Comparison of ENCODE assay signal across 15 cellular contexts in genomic region chr16:69435977-69436729, GRCh38. TPM values are rescaled to one million over a fixed set of nuclear protein-coding genes. Genes with fewer than 3 reads are reported as not detected.
DNase-seq lines count a peak whose midpoint lies in the region; ATAC-seq and FAIRE-seq lines count a peak whose summit lies in the region.
"Had no signal": no experiment of that assay in that cellular context is flagged by ENCODE, and none has a peak within 500 bp of the region (broad histone marks: within the 10 kb centered on the region; RNA-seq: fewer than 3 reads in every experiment).

No MANE protein-coding gene starts in this region.

- 48 to 67% (median 63%) methylated on average over 7 of the region's 7 CpGs for WGBS in small intestine, 3 donors

- no peaks in the 10 kb centered on the region for H3K9me3 ChIP-seq in small intestine (ENCODE audit: control insufficient read depth, low read depth)
- H3K9me3 ChIP-seq: thoracic aorta had no signal

- peaks cover 2 to 3% of the 10 kb centered on the region in 2 donors for H3K36me3 ChIP-seq in small intestine (ENCODE audit: control insufficient read depth in 2 of 2, insufficient read depth in 2 of 2, low read length in 2 of 2)

- no peaks in the 10 kb centered on the region for H3K27me3 ChIP-seq in small intestine (ENCODE audit: control insufficient read depth in 2 of 2, insufficient read depth in 2 of 2, low read length in 2 of 2)

- H3K4me1 ChIP-seq in small intestine (ENCODE audit: control insufficient read depth in 2 of 2, insufficient read depth in 1 of 2, low read depth in 1 of 2, low read length in 1 of 2): peaks cover 3 to 8% of the 10 kb centered on the region in 2 donors

- H3K27ac ChIP-seq in small intestine (ENCODE audit: low read depth in 1 of 2, low read length in 1 of 2): peak overlapping the region in 1 of 2 donors; percentile 11
- H3K27ac ChIP-seq: GM23248, SK-N-MC, thoracic aorta had no signal

- no peak overlapping the region for H3K4me3 Mint-ChIP-seq in activated naive CD4-positive, alpha-beta T cell treated with anti-CD3 and anti-CD28 coated beads, Interleukin-2, amount 50 U/mL, for 24 hours
- H3K4me3 Mint-ChIP-seq: activated CD4-positive, alpha-beta memory T cell treated with anti-CD3 and anti-CD28 coated beads for 36 hours had no signal

- DNase-seq in activated naive CD4-positive, alpha-beta T cell (lab: John Stamatoyannopoulos, UW): no peak
- peak; percentile 38 for DNase-seq in MV-4-11 (lab: John Stamatoyannopoulos, UW)
- peak; percentile 28 for DNase-seq in dermis blood vessel endothelial cell
- DNase-seq in small intestine: peak; percentile 35
- no peak for DNase-seq in SW 1271 (lab: John Stamatoyannopoulos, UW)
- DNase-seq: activated CD4-positive, alpha-beta memory T cell treated with anti-CD3 and anti-CD28 coated beads for 36 hours; GM23248; KG1; mesenchymal stem cell; NCI-H446 had no signal

- peak overlapping the region; percentile 80 for H3K27ac Mint-ChIP-seq in activated naive CD4-positive, alpha-beta T cell treated with anti-CD3 and anti-CD28 coated beads, Interleukin-2, amount 50 U/mL, for 24 hours
- H3K27ac Mint-ChIP-seq: activated CD4-positive, alpha-beta memory T cell treated with anti-CD3 and anti-CD28 coated beads for 36 hours had no signal

- no peaks in the 10 kb centered on the region for H3K9me3 Mint-ChIP-seq in activated naive CD4-positive, alpha-beta T cell treated with anti-CD3 and anti-CD28 coated beads, Interleukin-2, amount 50 U/mL, for 24 hours
- H3K9me3 Mint-ChIP-seq: activated CD4-positive, alpha-beta memory T cell treated with anti-CD3 and anti-CD28 coated beads for 36 hours had no signal

- H3K4me3 ChIP-seq in small intestine (ENCODE audit: low read depth in 1 of 2, low read length in 2 of 2): no peak overlapping the region
- H3K4me3 ChIP-seq: GM23248, SK-N-MC, thoracic aorta had no signal

- H3K4me1 Mint-ChIP-seq in activated naive CD4-positive, alpha-beta T cell treated with anti-CD3 and anti-CD28 coated beads, Interleukin-2, amount 50 U/mL, for 24 hours: peaks cover 75% of the 10 kb centered on the region

- H3K27me3 Mint-ChIP-seq in activated naive CD4-positive, alpha-beta T cell treated with anti-CD3 and anti-CD28 coated beads, Interleukin-2, amount 50 U/mL, for 24 hours: no peaks in the 10 kb centered on the region
- H3K27me3 Mint-ChIP-seq: activated CD4-positive, alpha-beta memory T cell treated with anti-CD3 and anti-CD28 coated beads for 36 hours had no signal

- no peak for ATAC-seq in HG02588 (IDR thresholded peaks at IDR 0.05; ENCODE audit: unreplicated experiment)
- ATAC-seq in GM19455 (IDR thresholded peaks at IDR 0.05; ENCODE audit: unreplicated experiment): no peak

- H3K36me3 Mint-ChIP-seq in activated naive CD4-positive, alpha-beta T cell treated with anti-CD3 and anti-CD28 coated beads, Interleukin-2, amount 50 U/mL, for 24 hours: peaks cover 27% of the 10 kb centered on the region

- no peak for FAIRE-seq in small intestine (lab: Jason Lieb, UNC)

RNA-seq across cellular contexts. Expression of gene CYB5B, which starts 11.7 kb away (rescaled TPM):
- 77.8 and 182 TPM in 2 replicates for total RNA-seq in dermis blood vessel endothelial cell
- 100 to 1,000 TPM in 1 of 3 donors, 10 to 100 TPM in 2; 85.4 to 102 (median 99.1) TPM for polyA plus RNA-seq in small intestine

RNA-seq across cellular contexts. Expression of gene TERF2, which starts 50.3 kb away (rescaled TPM):
- 12.2 and 14.5 TPM in 2 replicates for total RNA-seq in dermis blood vessel endothelial cell
- polyA plus RNA-seq in small intestine: 10 to 100 TPM; 11.1 to 14.3 (median 12.1) TPM

Comparison
In these comparisons a context has a peak if more than half of its experiments do, and no peak if none do; other contexts are left out.
1. DNase-seq: peak in MV-4-11 (single experiment), dermis blood vessel endothelial cell (single experiment) and small intestine (single experiment); none in activated naive CD4-positive, alpha-beta T cell (0 of 4) and SW 1271 (0 of 2).